1 cellular context compared by ENCODE assay signal in genomic region chr11:65540290-65541092, GRCh38.
TF ChIP-seq lines count a peak whose summit lies in the region.

No MANE protein-coding gene starts in this region.

TF ChIP-seq in K562, 482 proteins besides CTCF, POLR2A, EP300 and RAD21 (continued from another document and continues in another):
- TF ChIP-seq, protein P1, sequence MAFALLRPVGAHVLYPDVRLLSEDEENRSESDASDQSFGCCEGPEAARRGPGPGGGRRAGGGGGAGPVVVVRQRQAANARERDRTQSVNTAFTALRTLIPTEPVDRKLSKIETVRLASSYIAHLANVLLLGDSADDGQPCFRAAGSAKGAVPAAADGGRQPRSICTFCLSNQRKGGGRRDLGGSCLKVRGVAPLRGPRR (CRISPR knock-in tag; IDR thresholded peaks at IDR 0.05) = no peak
- TF ChIP-seq ZNF165 (CRISPR knock-in tag; IDR thresholded peaks at IDR 0.05; ENCODE audit: borderline replicate concordance) = no peak
- no peak; the same call in 1 of the 2 replicates for TF ChIP-seq SMARCE1 (IDR thresholded peaks at IDR 0.05)
- peak; percentile 69 for TF ChIP-seq CEBPB (tag; IDR thresholded peaks at IDR 0.05)
- TF ChIP-seq CBFB (CRISPR knock-in tag; IDR thresholded peaks at IDR 0.05) = peak; percentile 62; the same call in 1 of the 2 replicates
- TF ChIP-seq FOSL1 (tag; conservative IDR thresholded peaks at IDR 0.05) = peak; percentile 29
- TF ChIP-seq ZHX1 (conservative IDR thresholded peaks at IDR 0.05; ENCODE audit: low read length) = no peak
- TF ChIP-seq ASH1L (IDR thresholded peaks at IDR 0.05; ENCODE audit: borderline replicate concordance, low read depth, partially characterized antibody) = no peak
- no peak for TF ChIP-seq ETS2 (tag; IDR thresholded peaks at IDR 0.05; ENCODE audit: borderline replicate concordance, poor library complexity, severe bottlenecking)
- 0 out of 2 replicates have a peak, but pooled peaks have one; percentile 25 for TF ChIP-seq ZNF232 (CRISPR knock-in tag; IDR thresholded peaks at IDR 0.05)
- no peak for TF ChIP-seq ZFP30 (CRISPR knock-in tag; IDR thresholded peaks at IDR 0.05; ENCODE audit: borderline replicate concordance)
- TF ChIP-seq TEAD2 (tag; IDR thresholded peaks at IDR 0.05) = 0 out of 2 replicates have a peak, but pooled peaks have one; percentile 41
- no peak for TF ChIP-seq MCM2 (IDR thresholded peaks at IDR 0.05; ENCODE audit: low read depth)
- no peak for TF ChIP-seq PYGO2 (tag; IDR thresholded peaks at IDR 0.05)
- TF ChIP-seq MED1 (CRISPR knock-in tag; IDR thresholded peaks at IDR 0.05; ENCODE audit: borderline replicate concordance) = no peak
- no peak for TF ChIP-seq ZSCAN32 (CRISPR knock-in tag; IDR thresholded peaks at IDR 0.05)
- no peak for TF ChIP-seq TCF7 (IDR thresholded peaks at IDR 0.05; ENCODE audit: borderline replicate concordance)
- TF ChIP-seq, protein P2, sequence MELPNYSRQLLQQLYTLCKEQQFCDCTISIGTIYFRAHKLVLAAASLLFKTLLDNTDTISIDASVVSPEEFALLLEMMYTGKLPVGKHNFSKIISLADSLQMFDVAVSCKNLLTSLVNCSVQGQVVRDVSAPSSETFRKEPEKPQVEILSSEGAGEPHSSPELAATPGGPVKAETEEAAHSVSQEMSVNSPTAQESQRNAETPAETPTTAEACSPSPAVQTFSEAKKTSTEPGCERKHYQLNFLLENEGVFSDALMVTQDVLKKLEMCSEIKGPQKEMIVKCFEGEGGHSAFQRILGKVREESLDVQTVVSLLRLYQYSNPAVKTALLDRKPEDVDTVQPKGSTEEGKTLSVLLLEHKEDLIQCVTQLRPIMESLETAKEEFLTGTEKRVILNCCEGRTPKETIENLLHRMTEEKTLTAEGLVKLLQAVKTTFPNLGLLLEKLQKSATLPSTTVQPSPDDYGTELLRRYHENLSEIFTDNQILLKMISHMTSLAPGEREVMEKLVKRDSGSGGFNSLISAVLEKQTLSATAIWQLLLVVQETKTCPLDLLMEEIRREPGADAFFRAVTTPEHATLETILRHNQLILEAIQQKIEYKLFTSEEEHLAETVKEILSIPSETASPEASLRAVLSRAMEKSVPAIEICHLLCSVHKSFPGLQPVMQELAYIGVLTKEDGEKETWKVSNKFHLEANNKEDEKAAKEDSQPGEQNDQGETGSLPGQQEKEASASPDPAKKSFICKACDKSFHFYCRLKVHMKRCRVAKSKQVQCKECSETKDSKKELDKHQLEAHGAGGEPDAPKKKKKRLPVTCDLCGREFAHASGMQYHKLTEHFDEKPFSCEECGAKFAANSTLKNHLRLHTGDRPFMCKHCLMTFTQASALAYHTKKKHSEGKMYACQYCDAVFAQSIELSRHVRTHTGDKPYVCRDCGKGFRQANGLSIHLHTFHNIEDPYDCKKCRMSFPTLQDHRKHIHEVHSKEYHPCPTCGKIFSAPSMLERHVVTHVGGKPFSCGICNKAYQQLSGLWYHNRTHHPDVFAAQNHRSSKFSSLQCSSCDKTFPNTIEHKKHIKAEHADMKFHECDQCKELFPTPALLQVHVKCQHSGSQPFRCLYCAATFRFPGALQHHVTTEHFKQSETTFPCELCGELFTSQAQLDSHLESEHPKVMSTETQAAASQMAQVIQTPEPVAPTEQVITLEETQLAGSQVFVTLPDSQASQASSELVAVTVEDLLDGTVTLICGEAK (IDR thresholded peaks at IDR 0.05) = peak; percentile 71
- TF ChIP-seq, protein P2 (CRISPR knock-in tag; IDR thresholded peaks at IDR 0.05) = no peak
- peak; percentile 74 for TF ChIP-seq RBFOX2 (IDR thresholded peaks at IDR 0.05; ENCODE audit: low read depth, low read length)
- TF ChIP-seq JUND (IDR thresholded peaks at IDR 0.05; ENCODE audit: borderline replicate concordance, low read depth, low read length) = peak; percentile 22; the same call in 1 of the 2 replicates
- TF ChIP-seq JUND (tag; IDR thresholded peaks at IDR 0.05; ENCODE audit: borderline replicate concordance, low read depth, low read length) = peak; percentile 29; the same call in 1 of the 3 replicates
- TF ChIP-seq IRF2 (CRISPR knock-in tag; IDR thresholded peaks at IDR 0.05) = no peak
- TF ChIP-seq, protein P3, sequence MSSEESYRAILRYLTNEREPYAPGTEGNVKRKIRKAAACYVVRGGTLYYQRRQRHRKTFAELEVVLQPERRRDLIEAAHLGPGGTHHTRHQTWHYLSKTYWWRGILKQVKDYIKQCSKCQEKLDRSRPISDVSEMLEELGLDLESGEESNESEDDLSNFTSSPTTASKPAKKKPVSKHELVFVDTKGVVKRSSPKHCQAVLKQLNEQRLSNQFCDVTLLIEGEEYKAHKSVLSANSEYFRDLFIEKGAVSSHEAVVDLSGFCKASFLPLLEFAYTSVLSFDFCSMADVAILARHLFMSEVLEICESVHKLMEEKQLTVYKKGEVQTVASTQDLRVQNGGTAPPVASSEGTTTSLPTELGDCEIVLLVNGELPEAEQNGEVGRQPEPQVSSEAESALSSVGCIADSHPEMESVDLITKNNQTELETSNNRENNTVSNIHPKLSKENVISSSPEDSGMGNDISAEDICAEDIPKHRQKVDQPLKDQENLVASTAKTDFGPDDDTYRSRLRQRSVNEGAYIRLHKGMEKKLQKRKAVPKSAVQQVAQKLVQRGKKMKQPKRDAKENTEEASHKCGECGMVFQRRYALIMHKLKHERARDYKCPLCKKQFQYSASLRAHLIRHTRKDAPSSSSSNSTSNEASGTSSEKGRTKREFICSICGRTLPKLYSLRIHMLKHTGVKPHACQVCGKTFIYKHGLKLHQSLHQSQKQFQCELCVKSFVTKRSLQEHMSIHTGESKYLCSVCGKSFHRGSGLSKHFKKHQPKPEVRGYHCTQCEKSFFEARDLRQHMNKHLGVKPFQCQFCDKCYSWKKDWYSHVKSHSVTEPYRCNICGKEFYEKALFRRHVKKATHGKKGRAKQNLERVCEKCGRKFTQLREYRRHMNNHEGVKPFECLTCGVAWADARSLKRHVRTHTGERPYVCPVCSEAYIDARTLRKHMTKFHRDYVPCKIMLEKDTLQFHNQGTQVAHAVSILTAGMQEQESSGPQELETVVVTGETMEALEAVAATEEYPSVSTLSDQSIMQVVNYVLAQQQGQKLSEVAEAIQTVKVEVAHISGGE (CRISPR knock-in tag; IDR thresholded peaks at IDR 0.05) = peak; percentile 38 to 96 (median 76); a peak in 5 of 6 replicates
- no peak for TF ChIP-seq FOS (IDR thresholded peaks at IDR 0.05; ENCODE audit: extremely low read depth, insufficient read length)
- TF ChIP-seq KDM1A (IDR thresholded peaks at IDR 0.05) = no peak
- peak; percentile 54 for TF ChIP-seq NUFIP1 (IDR thresholded peaks at IDR 0.05; ENCODE audit: partially characterized antibody)
- no peak; the same call in 1 of the 2 replicates for TF ChIP-seq ZNF384 (IDR thresholded peaks at IDR 0.05; ENCODE audit: low read depth, low read length)
- no peak for TF ChIP-seq ZNF280B (CRISPR knock-in tag; IDR thresholded peaks at IDR 0.05)
- no peak for TF ChIP-seq IFI16 (CRISPR knock-in tag; IDR thresholded peaks at IDR 0.05)
- no peak for TF ChIP-seq ZNF347 (CRISPR knock-in tag; IDR thresholded peaks at IDR 0.05; ENCODE audit: low read depth)
- TF ChIP-seq, protein P4, sequence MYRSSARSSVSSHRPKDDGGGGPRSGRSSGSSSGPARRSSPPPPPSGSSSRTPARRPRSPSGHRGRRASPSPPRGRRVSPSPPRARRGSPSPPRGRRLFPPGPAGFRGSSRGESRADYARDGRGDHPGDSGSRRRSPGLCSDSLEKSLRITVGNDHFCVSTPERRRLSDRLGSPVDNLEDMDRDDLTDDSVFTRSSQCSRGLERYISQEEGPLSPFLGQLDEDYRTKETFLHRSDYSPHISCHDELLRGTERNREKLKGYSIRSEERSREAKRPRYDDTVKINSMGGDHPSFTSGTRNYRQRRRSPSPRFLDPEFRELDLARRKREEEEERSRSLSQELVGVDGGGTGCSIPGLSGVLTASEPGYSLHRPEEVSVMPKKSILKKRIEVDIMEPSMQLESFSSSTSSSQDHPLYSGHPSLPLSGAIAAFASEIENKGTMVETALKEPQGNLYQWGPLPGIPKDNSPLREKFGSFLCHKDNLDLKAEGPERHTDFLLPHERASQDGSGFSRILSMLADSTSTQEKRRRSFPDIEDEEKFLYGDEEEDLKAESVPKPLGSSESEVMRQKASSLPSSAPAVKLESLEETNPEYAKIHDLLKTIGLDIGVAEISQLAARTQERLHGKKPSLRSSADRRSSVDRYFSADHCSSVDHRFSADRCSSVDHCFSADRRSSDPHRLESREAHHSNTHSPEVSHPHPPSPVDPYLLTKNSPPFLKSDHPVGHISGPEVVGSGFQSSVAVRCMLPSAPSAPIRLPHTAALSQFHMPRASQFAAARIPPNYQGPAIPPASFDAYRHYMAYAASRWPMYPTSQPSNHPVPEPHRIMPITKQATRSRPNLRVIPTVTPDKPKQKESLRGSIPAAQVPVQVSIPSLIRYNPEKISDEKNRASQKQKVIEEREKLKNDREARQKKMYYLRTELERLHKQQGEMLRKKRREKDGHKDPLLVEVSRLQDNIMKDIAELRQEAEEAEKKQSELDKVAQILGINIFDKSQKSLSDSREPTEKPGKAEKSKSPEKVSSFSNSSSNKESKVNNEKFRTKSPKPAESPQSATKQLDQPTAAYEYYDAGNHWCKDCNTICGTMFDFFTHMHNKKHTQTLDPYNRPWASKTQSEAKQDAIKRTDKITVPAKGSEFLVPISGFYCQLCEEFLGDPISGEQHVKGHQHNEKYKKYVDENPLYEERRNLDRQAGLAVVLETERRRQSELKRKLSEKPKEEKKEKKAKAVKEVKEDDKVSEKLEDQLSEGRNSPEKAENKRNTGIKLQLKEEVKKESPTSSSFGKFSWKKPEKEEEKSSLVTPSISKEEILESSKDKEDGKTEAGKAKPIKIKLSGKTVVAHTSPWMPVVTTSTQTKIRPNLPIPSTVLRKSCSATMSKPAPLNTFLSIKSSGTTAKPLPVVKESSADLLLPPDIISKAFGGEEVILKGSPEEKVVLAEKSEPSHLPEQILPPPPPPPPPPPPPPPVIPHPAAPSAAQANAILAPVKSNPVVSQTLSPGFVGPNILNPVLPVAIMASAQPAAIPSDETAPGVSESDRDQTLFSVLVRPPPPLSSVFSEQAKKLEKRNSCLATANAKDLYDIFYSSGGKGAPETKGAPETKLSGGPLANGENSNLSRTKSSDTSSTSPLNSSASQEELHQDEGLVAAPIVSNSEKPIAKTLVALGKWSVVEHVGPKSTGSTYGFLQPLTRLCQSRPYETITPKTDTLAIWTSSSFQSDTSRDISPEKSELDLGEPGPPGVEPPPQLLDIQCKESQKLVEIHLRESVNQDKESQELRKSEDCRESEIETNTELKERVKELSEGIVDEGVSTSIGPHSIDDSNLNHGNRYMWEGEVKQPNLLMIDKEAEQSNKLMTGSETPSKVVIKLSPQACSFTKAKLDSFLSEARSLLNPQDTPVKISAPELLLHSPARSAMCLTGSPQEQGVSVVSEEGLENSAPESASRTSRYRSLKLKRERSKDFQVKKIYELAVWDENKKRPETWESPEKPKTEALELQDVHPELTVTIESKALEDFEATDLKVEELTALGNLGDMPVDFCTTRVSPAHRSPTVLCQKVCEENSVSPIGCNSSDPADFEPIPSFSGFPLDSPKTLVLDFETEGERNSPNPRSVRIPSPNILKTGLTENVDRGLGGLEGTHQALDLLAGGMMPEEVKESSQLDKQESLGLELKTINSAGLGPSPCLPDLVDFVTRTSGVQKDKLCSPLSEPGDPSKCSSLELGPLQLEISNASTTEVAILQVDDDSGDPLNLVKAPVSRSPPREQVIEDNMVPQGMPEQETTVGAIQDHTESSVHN (IDR thresholded peaks at IDR 0.05; ENCODE audit: borderline replicate concordance in 1 of 2, low read depth in 1 of 2) = no peak
- no peak for TF ChIP-seq TAF7 (tag; IDR thresholded peaks at IDR 0.05)
